ENCODE assay signal across 8 cellular contexts in the genomic region with DNA sequence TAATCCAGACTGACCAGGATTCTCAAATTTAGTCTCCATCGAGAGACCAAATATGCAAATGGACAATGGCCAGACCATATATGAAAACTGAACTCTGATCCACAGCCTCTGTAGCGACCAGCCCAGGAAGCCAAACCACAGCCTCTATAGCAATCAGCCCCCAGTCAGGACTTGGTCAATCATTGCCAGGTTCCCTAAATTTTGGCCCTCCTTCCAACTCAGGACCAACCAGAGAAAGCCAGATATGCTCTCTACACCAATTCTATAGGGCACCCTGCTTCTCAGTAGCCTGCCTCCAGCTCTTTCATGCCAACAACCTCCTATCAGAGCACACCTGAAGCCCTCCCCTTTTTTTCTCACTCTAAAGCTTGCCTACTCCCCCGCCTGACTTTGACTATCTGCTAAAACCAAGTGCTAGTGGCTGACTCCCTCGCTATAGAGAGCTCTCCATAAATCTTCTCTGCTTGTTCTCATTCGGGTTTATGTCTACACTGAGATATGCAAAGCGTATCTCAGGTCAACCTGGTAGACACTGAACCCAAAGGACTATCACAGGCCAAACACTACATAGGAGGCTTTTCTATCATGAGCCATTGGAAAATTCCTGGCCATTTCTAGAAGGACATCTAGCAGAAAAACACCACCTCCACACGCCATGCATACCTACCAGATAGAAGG.
A peak's percentile ranks its signal among the peaks of the same experiment; 100 is the strongest.
DNase-seq lines count a peak whose midpoint lies in the region; ATAC-seq lines count a peak whose summit lies in the region.

No MANE protein-coding gene starts in this region.

- H3K27ac ChIP-seq in mesenchymal stem cell (ENCODE audit: low read length, poor library complexity, severe bottlenecking), result no peak overlapping the region

- H2BK120ac ChIP-seq in mesenchymal stem cell (ENCODE audit: low read depth, low read length), result no peak overlapping the region

- H3K4me2 ChIP-seq in mesenchymal stem cell (ENCODE audit: low read length, poor library complexity, severe bottlenecking), result no peak overlapping the region

- ATAC-seq in GM19395 (IDR thresholded peaks at IDR 0.05; ENCODE audit: unreplicated experiment) (peak; percentile 67), HG03039 (IDR thresholded peaks at IDR 0.05; ENCODE audit: unreplicated experiment) (peak; percentile 39), left lobe of liver (no peak)
- ATAC-seq in stimulated activated effector memory CD8-positive, alpha-beta T cell treated with anti-CD3 and anti-CD28 coated beads, Interleukin-12 subunit alpha, Interleukin-12 subunit beta, amount 100 ng/mL, for 72 hours, result peak; percentile 45

- no peaks in the 10 kb centered on the region for H3K79me1 ChIP-seq in mesenchymal stem cell (replicated peaks; ENCODE audit: low read length, poor library complexity, severe bottlenecking)

- no peak overlapping the region for H2BK15ac ChIP-seq in mesenchymal stem cell (ENCODE audit: low read depth, poor library complexity, severe bottlenecking)

- no peaks in the 10 kb centered on the region for H3K9me3 Mint-ChIP-seq in T-helper 1 cell treated with Interleukin-12 subunit alpha and Interleukin-12 subunit beta and Interleukin-4 antibody, amounts not matched to agents 30 μg/mL and 1 μg/mL, for 36 hours
- H3K9me3 Mint-ChIP-seq in stimulated activated effector memory CD8-positive, alpha-beta T cell treated with anti-CD3 and anti-CD28 coated beads, Interleukin-12 subunit alpha, Interleukin-12 subunit beta, amount 100 ng/mL, for 72 hours, result no peaks in the 10 kb centered on the region

- H3K4me3 ChIP-seq in mesenchymal stem cell (ENCODE audit: insufficient read depth in 1 of 2, low read depth in 1 of 2, low read length in 2 of 2), result no peak overlapping the region

- H2AK5ac ChIP-seq in mesenchymal stem cell (ENCODE audit: low read length, severe bottlenecking), result no peak overlapping the region

- peaks cover 1% of the 10 kb centered on the region for H3K4me1 ChIP-seq in mesenchymal stem cell (ENCODE audit: control insufficient read depth, insufficient read depth, low read depth, low read length)

- H2BK12ac ChIP-seq in mesenchymal stem cell (ENCODE audit: low read length in 2 of 2), result no peak overlapping the region

- no peak for DNase-seq in stimulated activated effector memory CD8-positive, alpha-beta T cell treated with anti-CD3 and anti-CD28 coated beads, Interleukin-12 subunit alpha, Interleukin-12 subunit beta, amount 100 ng/mL, for 72 hours (ENCODE audit: low spot score in 2 of 2)
- no peak for DNase-seq in NCI-H2227 (lab: John Stamatoyannopoulos, UW; ENCODE audit: unreplicated experiment)
- DNase-seq in left lobe of liver (ENCODE audit: low spot score), result no peak
- DNase-seq in activated gamma-delta T cell (lab: John Stamatoyannopoulos, UW), result no peak
- no peak for DNase-seq in mesenchymal stem cell

- no peak overlapping the region for H3K23ac ChIP-seq in mesenchymal stem cell (ENCODE audit: low read length in 2 of 2)

- H4K91ac ChIP-seq in mesenchymal stem cell (ENCODE audit: low read length), result no peak overlapping the region

- no peaks in the 10 kb centered on the region for H3K27me3 Mint-ChIP-seq in T-helper 1 cell treated with Interleukin-12 subunit alpha and Interleukin-12 subunit beta and Interleukin-4 antibody, amounts not matched to agents 30 μg/mL and 1 μg/mL, for 36 hours (ENCODE audit: low read depth)

- peak overlapping the region; percentile 41 for H3K4me3 Mint-ChIP-seq in T-helper 1 cell treated with Interleukin-12 subunit alpha and Interleukin-12 subunit beta and Interleukin-4 antibody, amounts not matched to agents 30 μg/mL and 1 μg/mL, for 36 hours
- peak overlapping the region; percentile 72 for H3K4me3 Mint-ChIP-seq in stimulated activated effector memory CD8-positive, alpha-beta T cell treated with anti-CD3 and anti-CD28 coated beads, Interleukin-12 subunit alpha, Interleukin-12 subunit beta, amount 100 ng/mL, for 72 hours

- H3K4ac ChIP-seq in mesenchymal stem cell (ENCODE audit: low read depth in 1 of 2, low read length in 2 of 2), result no peak overlapping the region

- H3K27me3 ChIP-seq in mesenchymal stem cell (ENCODE audit: control insufficient read depth in 1 of 2, insufficient read depth in 1 of 2, low read length in 2 of 2), result no peaks in the 10 kb centered on the region

- no peaks in the 10 kb centered on the region for H3K9me3 ChIP-seq in mesenchymal stem cell (ENCODE audit: control insufficient read depth, low read length)

- H3K18ac ChIP-seq in mesenchymal stem cell (ENCODE audit: low read depth in 1 of 2, low read length in 2 of 2), result no peak overlapping the region

- WGBS in mesenchymal stem cell, result 90% methylated on average over 7 of the region's 7 CpGs

- H3K14ac ChIP-seq in mesenchymal stem cell (ENCODE audit: low read length in 2 of 2), result no peak overlapping the region

- H3K27ac Mint-ChIP-seq in T-helper 1 cell treated with Interleukin-12 subunit alpha and Interleukin-12 subunit beta and Interleukin-4 antibody, amounts not matched to agents 30 μg/mL and 1 μg/mL, for 36 hours, result peak overlapping the region; percentile 98
- H3K27ac Mint-ChIP-seq in stimulated activated effector memory CD8-positive, alpha-beta T cell treated with anti-CD3 and anti-CD28 coated beads, Interleukin-12 subunit alpha, Interleukin-12 subunit beta, amount 100 ng/mL, for 72 hours, result peak overlapping the region; percentile 74

- H2AFZ ChIP-seq in mesenchymal stem cell (ENCODE audit: low read depth, low read length), result no peak overlapping the region

- H3K4me1 Mint-ChIP-seq in T-helper 1 cell treated with Interleukin-12 subunit alpha and Interleukin-12 subunit beta and Interleukin-4 antibody, amounts not matched to agents 30 μg/mL and 1 μg/mL, for 36 hours (ENCODE audit: low read depth), result peaks cover 69% of the 10 kb centered on the region
- peaks cover 49% of the 10 kb centered on the region for H3K4me1 Mint-ChIP-seq in stimulated activated effector memory CD8-positive, alpha-beta T cell treated with anti-CD3 and anti-CD28 coated beads, Interleukin-12 subunit alpha, Interleukin-12 subunit beta, amount 100 ng/mL, for 72 hours

- H4K8ac ChIP-seq in mesenchymal stem cell (ENCODE audit: low read length), result no peak overlapping the region

- no peaks in the 10 kb centered on the region for H3K36me3 ChIP-seq in mesenchymal stem cell (ENCODE audit: control insufficient read depth in 1 of 2, insufficient read depth in 2 of 2, low read depth in 1 of 2, low read length in 2 of 2)

- no peak overlapping the region for H2BK5ac ChIP-seq in mesenchymal stem cell (ENCODE audit: low read depth, low read length, poor library complexity, severe bottlenecking)

- no peak overlapping the region for H3K9ac ChIP-seq in mesenchymal stem cell (ENCODE audit: low read length)

- peaks cover 15% of the 10 kb centered on the region for H3K36me3 Mint-ChIP-seq in T-helper 1 cell treated with Interleukin-12 subunit alpha and Interleukin-12 subunit beta and Interleukin-4 antibody, amounts not matched to agents 30 μg/mL and 1 μg/mL, for 36 hours (ENCODE audit: low read depth)
- peaks cover 5% of the 10 kb centered on the region for H3K36me3 Mint-ChIP-seq in stimulated activated effector memory CD8-positive, alpha-beta T cell treated with anti-CD3 and anti-CD28 coated beads, Interleukin-12 subunit alpha, Interleukin-12 subunit beta, amount 100 ng/mL, for 72 hours
